ENCODE assay signal across 8 cellular contexts in the genomic region with DNA sequence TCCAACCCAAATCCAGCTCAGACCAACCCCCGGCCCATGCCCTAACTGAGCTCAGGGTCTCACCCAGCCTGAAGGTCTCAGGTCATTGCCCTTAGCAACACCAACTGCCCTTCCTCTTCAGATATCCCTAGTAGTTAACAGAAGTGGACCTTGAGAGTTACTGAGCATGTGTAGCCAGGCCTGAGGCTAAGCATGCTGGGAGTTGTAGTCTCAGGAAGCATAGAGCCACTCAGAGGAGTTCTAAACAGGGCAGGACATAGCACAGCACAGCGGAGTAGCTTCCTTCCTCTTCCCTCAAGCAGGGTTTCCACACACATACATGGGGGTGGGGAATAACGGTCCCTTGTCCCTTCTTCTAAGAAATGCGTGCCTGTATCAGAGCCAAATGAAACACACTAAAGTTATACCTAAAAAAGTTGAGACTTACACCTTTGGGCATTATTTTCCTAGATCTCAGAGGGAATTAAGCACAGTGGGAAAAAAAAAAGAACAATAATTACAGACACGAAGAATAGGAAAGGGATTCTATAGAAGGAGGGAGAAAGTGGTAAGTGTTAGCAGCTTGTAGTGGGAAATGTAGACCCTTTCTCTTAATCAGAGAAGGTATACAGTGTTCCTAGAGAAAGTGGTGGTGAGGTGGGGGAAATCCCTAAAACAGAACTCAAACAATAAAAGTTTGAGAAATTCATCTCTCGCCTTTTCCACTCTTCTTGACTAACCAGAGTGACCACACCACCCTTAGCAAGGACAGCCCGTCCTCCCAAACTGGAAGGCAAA. TPM values are rescaled to one million over a fixed set of nuclear protein-coding genes. Genes with fewer than 3 reads are reported as not detected.
DNase-seq lines count a peak whose midpoint lies in the region; ATAC-seq and TF ChIP-seq lines count a peak whose summit lies in the region.

No MANE protein-coding gene starts in this region.

- H3K4me3 ChIP-seq in Loucy (ENCODE audit: low read length, poor library complexity, severe bottlenecking) (peak overlapping the region; percentile 86), duodenal mucosa (ENCODE audit: low read depth in 1 of 2, low read length in 2 of 2) (peak overlapping the region; percentile 87 to 97), right lobe of liver (no peak overlapping the region)

- peaks cover 46% of the 10 kb centered on the region for H3K36me3 Mint-ChIP-seq in WTC11

- H3K27me3 ChIP-seq in Loucy (ENCODE audit: insufficient read depth, low read length, poor library complexity, severe bottlenecking), result peaks cover 12% of the 10 kb centered on the region
- H3K27me3 ChIP-seq in duodenal mucosa (ENCODE audit: control insufficient read depth in 1 of 2, insufficient read depth in 2 of 2, low read length in 2 of 2), result no peaks in the 10 kb centered on the region
- no peaks in the 10 kb centered on the region for H3K27me3 ChIP-seq in right lobe of liver

- H4K20me1 ChIP-seq in Loucy (ENCODE audit: insufficient read depth, low read length, poor library complexity, severe bottlenecking), result peaks cover 83% of the 10 kb centered on the region

- H3K9ac ChIP-seq in Loucy (ENCODE audit: low read depth, low read length, poor library complexity, severe bottlenecking) (peak overlapping the region; percentile 94), duodenal mucosa (ENCODE audit: low read depth in 1 of 2, low read length in 2 of 2) (peak overlapping the region in 1 of 2 donors; percentile 22)

- no peak for TF ChIP-seq CTCF in Loucy (conservative IDR thresholded peaks at IDR 0.05; ENCODE audit: low read length)
- no peak for TF ChIP-seq CTCF in WTC11 (IDR thresholded peaks at IDR 0.05)
- TF ChIP-seq CTCF in right lobe of liver (IDR thresholded peaks at IDR 0.05), result no peak

- H3K9me3 Mint-ChIP-seq in WTC11, result no peaks in the 10 kb centered on the region

- CTCF ChIA-PET in WTC11 (lab: Charles Lee), result interaction anchor here (0.5 to 3.2 kb wide), 14 partner anchors 8 to 226 kb away, joined by 3 to 23 read pairs (median 5); a partner anchor contains a TSS

- H3K27me3 Mint-ChIP-seq in WTC11 (ENCODE audit: low read depth), result no peaks in the 10 kb centered on the region

- POLR2A ChIA-PET in WTC11 (lab: Charles Lee), result interaction anchor here (0.5 to 1.2 kb wide), 2 partner anchors 37 to 43 kb away, joined by 4 to 6 read pairs; no protein-coding TSS in a partner anchor

- H3K4me1 Mint-ChIP-seq in WTC11, result peaks cover 39% of the 10 kb centered on the region

- DNase-seq in DMS153 (lab: John Stamatoyannopoulos, UW), result peak; percentile 23
- no peak for DNase-seq in DMS153 treated with DMSO at 0.1 percent for 48 hours (lab: John Stamatoyannopoulos, UW; ENCODE audit: unreplicated experiment)
- DNase-seq in WTC11 (ENCODE audit: low spot score), result peak; percentile 41
- DNase-seq in right lobe of liver, result peak in 1 of 3 donors; percentile 72
- peak; percentile 59 for DNase-seq in stimulated activated CD8-positive, alpha-beta memory T cell treated with anti-CD3 and anti-CD28 coated beads, Interleukin-4, amount 100 ng/mL, for 48 hours

- intact Hi-C loops in right lobe of liver (cut with DNase I), result no loop called here

- no peak overlapping the region for H2AFZ ChIP-seq in Loucy (ENCODE audit: low read length)

- peak overlapping the region; percentile 99 for H3K4me2 ChIP-seq in Loucy (ENCODE audit: low read depth, low read length, poor library complexity, severe bottlenecking)

- H3K27ac ChIP-seq in duodenal mucosa (ENCODE audit: low read depth, low read length) (no peak overlapping the region), right lobe of liver (peak overlapping the region in 2 of 3 donors; percentile 25 to 47)

- WGBS in right lobe of liver (ENCODE audit: insufficient coverage, low coverage, low lambda C conversion rate, missing lambda C conversion rate), result 36% methylated on average over 7 of the region's 7 CpGs

- H3K4me1 ChIP-seq in Loucy (ENCODE audit: insufficient read depth, low read length, poor library complexity, severe bottlenecking) (peaks cover 26% of the 10 kb centered on the region), duodenal mucosa (ENCODE audit: control insufficient read depth in 1 of 2, insufficient read depth in 2 of 2, low read length in 2 of 2) (peaks cover 39 to 43% of the 10 kb centered on the region in 2 donors), right lobe of liver (peaks cover 0 to 43% (median 14%) of the 10 kb centered on the region in 4 donors)

- H3K27ac Mint-ChIP-seq in WTC11, result peak overlapping the region; percentile 29

- H3K9me3 ChIP-seq in Loucy (ENCODE audit: insufficient read depth, low read depth, low read length) (no peaks in the 10 kb centered on the region), duodenal mucosa (ENCODE audit: control insufficient read depth in 1 of 2, low read length in 2 of 2) (no peaks in the 10 kb centered on the region), right lobe of liver (no peaks in the 10 kb centered on the region)

- H3K9me2 ChIP-seq in Loucy (replicated peaks; ENCODE audit: low read depth, low read length), result no peaks in the 10 kb centered on the region

- H3K36me3 ChIP-seq in Loucy (ENCODE audit: insufficient read depth, low read length) (peaks cover 42% of the 10 kb centered on the region), duodenal mucosa (ENCODE audit: control insufficient read depth in 1 of 2, insufficient read depth in 2 of 2, low read length in 2 of 2) (peaks cover 37 to 42% of the 10 kb centered on the region in 2 donors), right lobe of liver (peaks cover 0 to 31% (median 14%) of the 10 kb centered on the region in 4 donors)

- ATAC-seq in GM21825 (IDR thresholded peaks at IDR 0.05; ENCODE audit: unreplicated experiment) (peak; percentile 59), WTC11 (peak; percentile 76), right lobe of liver (peak; percentile 54 to 70 (median 58))

- H3K4me3 Mint-ChIP-seq in WTC11, result peak overlapping the region; percentile 31

- TF ChIP-seq POLR2A in right lobe of liver (IDR thresholded peaks at IDR 0.05), result no peak

- H3F3A ChIP-seq in Loucy (ENCODE audit: low read depth), result no peaks in the 10 kb centered on the region

- H3K79me2 ChIP-seq in Loucy (ENCODE audit: insufficient read depth, low read length), result peaks cover 91% of the 10 kb centered on the region

TF ChIP-seq in WTC11, 78 proteins besides CTCF, POLR2A, EP300 and RAD21 (continues in another document):
- TF ChIP-seq, protein P1, sequence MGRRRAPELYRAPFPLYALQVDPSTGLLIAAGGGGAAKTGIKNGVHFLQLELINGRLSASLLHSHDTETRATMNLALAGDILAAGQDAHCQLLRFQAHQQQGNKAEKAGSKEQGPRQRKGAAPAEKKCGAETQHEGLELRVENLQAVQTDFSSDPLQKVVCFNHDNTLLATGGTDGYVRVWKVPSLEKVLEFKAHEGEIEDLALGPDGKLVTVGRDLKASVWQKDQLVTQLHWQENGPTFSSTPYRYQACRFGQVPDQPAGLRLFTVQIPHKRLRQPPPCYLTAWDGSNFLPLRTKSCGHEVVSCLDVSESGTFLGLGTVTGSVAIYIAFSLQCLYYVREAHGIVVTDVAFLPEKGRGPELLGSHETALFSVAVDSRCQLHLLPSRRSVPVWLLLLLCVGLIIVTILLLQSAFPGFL (CRISPR knock-in tag; IDR thresholded peaks at IDR 0.05; ENCODE audit: borderline replicate concordance), result no peak
- no peak for TF ChIP-seq HMGA2 (CRISPR knock-in tag; IDR thresholded peaks at IDR 0.05)
- TF ChIP-seq MYBL2 (CRISPR knock-in tag; IDR thresholded peaks at IDR 0.05), result no peak
- TF ChIP-seq, protein P2, sequence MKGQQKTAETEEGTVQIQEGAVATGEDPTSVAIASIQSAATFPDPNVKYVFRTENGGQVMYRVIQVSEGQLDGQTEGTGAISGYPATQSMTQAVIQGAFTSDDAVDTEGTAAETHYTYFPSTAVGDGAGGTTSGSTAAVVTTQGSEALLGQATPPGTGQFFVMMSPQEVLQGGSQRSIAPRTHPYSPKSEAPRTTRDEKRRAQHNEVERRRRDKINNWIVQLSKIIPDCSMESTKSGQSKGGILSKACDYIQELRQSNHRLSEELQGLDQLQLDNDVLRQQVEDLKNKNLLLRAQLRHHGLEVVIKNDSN (CRISPR knock-in tag; IDR thresholded peaks at IDR 0.05), result no peak
- TF ChIP-seq CREM (CRISPR knock-in tag; IDR thresholded peaks at IDR 0.05), result no peak
- no peak for TF ChIP-seq ZNF121 (CRISPR knock-in tag; IDR thresholded peaks at IDR 0.05)
- no peak for TF ChIP-seq ELF4 (CRISPR knock-in tag; IDR thresholded peaks at IDR 0.05; ENCODE audit: low read depth)
- TF ChIP-seq, protein P3, sequence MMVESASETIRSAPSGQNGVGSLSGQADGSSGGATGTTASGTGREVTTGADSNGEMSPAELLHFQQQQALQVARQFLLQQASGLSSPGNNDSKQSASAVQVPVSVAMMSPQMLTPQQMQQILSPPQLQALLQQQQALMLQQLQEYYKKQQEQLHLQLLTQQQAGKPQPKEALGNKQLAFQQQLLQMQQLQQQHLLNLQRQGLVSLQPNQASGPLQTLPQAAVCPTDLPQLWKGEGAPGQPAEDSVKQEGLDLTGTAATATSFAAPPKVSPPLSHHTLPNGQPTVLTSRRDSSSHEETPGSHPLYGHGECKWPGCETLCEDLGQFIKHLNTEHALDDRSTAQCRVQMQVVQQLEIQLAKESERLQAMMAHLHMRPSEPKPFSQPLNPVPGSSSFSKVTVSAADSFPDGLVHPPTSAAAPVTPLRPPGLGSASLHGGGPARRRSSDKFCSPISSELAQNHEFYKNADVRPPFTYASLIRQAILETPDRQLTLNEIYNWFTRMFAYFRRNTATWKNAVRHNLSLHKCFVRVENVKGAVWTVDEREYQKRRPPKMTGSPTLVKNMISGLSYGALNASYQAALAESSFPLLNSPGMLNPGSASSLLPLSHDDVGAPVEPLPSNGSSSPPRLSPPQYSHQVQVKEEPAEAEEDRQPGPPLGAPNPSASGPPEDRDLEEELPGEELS (CRISPR knock-in tag; IDR thresholded peaks at IDR 0.05), result no peak
- no peak for TF ChIP-seq JAZF1 (CRISPR knock-in tag; IDR thresholded peaks at IDR 0.05)
- TF ChIP-seq, protein P4, sequence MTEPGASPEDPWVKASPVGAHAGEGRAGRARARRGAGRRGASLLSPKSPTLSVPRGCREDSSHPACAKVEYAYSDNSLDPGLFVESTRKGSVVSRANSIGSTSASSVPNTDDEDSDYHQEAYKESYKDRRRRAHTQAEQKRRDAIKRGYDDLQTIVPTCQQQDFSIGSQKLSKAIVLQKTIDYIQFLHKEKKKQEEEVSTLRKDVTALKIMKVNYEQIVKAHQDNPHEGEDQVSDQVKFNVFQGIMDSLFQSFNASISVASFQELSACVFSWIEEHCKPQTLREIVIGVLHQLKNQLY (CRISPR knock-in tag; IDR thresholded peaks at IDR 0.05), result no peak

RNA-seq across cellular contexts. Expression of a gene that starts 4.4 kb away (rescaled TPM):
- total RNA-seq in WTC11 (2021) (100 to 104 TPM (median 101 TPM) in 3 replicates), right lobe of liver (10 to 100 TPM; 28.6 to 35.4 (median 33.3) TPM)

RNA-seq across cellular contexts. Expression of a gene that starts 13.6 kb away (rescaled TPM):
- 6.4 to 9.0 TPM (median 6.9 TPM) in 3 replicates for total RNA-seq in WTC11 (2021)
- under 1 TPM in 5 of 6 experiments, not detected in 1; 0.17 to 0.60 (median 0.43) TPM for total RNA-seq in right lobe of liver

RNA-seq across cellular contexts. Expression of a gene that starts 37.6 kb away (rescaled TPM):
- 37.9 to 41.6 TPM (median 38.0 TPM) in 3 replicates for total RNA-seq in WTC11 (2021)
- total RNA-seq in right lobe of liver, result 10 to 100 TPM; 24.8 to 36.2 (median 30.1) TPM

RNA-seq across cellular contexts. Expression of a gene that starts 38.4 kb away (rescaled TPM):
- total RNA-seq in WTC11 (2021), result 0.15 TPM in 1 of 3 replicates, not detected in the others
- total RNA-seq in right lobe of liver, result under 1 TPM in 3 of 6 experiments, not detected in 3; 0.04 to 0.13 (median 0.07) TPM

RNA-seq across cellular contexts. Expression of a gene that starts 54.5 kb away (rescaled TPM):
- total RNA-seq in WTC11 (2021), result 52.8 to 78.2 TPM (median 53.1 TPM) in 3 replicates
- 10 to 100 TPM; 12.2 to 34.5 (median 16.3) TPM for total RNA-seq in right lobe of liver

Comparison
In these comparisons a context has a peak if more than half of its experiments do, and no peak if none do; other contexts are left out.
1. H3K4me3 ChIP-seq: peak in Loucy (single experiment) and duodenal mucosa (2 of 2); none in right lobe of liver (0 of 3).
2. Peak in every context shown above with its lines, with median percentiles within 50 percentile points of each other: ATAC-seq.